ENCODE assay signal across 29 cellular contexts in the genomic region with DNA sequence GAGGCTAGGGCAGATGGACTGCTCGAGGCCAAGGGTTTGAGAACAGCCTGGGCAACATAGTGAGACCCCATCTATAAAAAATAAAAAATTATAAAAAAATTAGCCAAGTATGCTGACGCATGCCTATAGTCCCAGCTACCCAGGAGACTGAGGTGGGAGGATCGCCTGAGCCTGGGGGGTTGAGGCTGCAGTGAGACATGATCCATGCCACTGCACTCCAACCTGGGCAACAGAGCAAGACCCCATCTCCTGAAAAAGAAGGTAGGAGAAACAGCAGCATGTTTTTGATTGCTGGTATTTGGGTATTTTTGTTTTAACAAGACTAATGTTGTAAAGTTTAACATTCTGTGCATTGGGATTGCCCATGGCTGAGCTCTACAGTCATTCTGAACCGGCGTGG. TPM values are rescaled to one million over a fixed set of nuclear protein-coding genes. Genes with fewer than 3 reads are reported as not detected.
A peak's percentile ranks its signal among the peaks of the same experiment; 100 is the strongest.
DNase-seq lines count a peak whose midpoint lies in the region; ATAC-seq, FAIRE-seq and TF ChIP-seq lines count a peak whose summit lies in the region.
"Had no signal": no experiment of that assay in that cellular context is flagged by ENCODE, and none has a peak within 500 bp of the region (broad histone marks: within the 10 kb centered on the region; RNA-seq: fewer than 3 reads in every experiment).

No MANE protein-coding gene starts in this region.

- no peak overlapping the region for H3K4me3 Mint-ChIP-seq in activated naive CD8-positive, alpha-beta T cell treated with anti-CD3 and anti-CD28 coated beads for 36 hours
- H3K4me3 Mint-ChIP-seq: CD14-positive monocyte; CD4-positive, alpha-beta memory T cell; CD4-positive, CD25-positive, alpha-beta regulatory T cell; CD8-positive, alpha-beta memory T cell had no signal

- no peak overlapping the region for H3K4me3 ChIP-seq in HCT116 (replicated peaks in 1 of 2; ENCODE audit: low read depth in 1 of 2, low read length in 2 of 2)
- H3K4me3 ChIP-seq in HEK293 (ENCODE audit: low read depth, low read length): no peak overlapping the region
- H3K4me3 ChIP-seq in K562: no peak overlapping the region
- H3K4me3 ChIP-seq in endothelial cell of umbilical vein (replicated peaks in 1 of 3; ENCODE audit: insufficient read depth in 1 of 3, low read depth in 1 of 3, low read length in 3 of 3): no peak overlapping the region
- H3K4me3 ChIP-seq in right atrium auricular region: no peak overlapping the region
- H3K4me3 ChIP-seq: BLaER1, GM12878 had no signal

- H3K9me2 ChIP-seq in HCT116 (ENCODE audit: insufficient read depth): no peaks in the 10 kb centered on the region

- H3K4me1 Mint-ChIP-seq in activated naive CD8-positive, alpha-beta T cell treated with anti-CD3 and anti-CD28 coated beads for 36 hours: no peaks in the 10 kb centered on the region
- H3K4me1 Mint-ChIP-seq: CD14-positive monocyte; CD8-positive, alpha-beta memory T cell had no signal

- BruUV-seq in HCT116 (replicated peaks; lab: Mats Ljungman, UMichigan): no TSS peak
- no TSS peak for BruUV-seq in K562 (replicated peaks; lab: Mats Ljungman, UMichigan)
- no TSS peak for BruUV-seq in endothelial cell of umbilical vein (replicated peaks; lab: Mats Ljungman, UMichigan)

- H2AFZ ChIP-seq in HCT116 (ENCODE audit: low read depth, low read length, poor library complexity, severe bottlenecking): no peak overlapping the region
- H2AFZ ChIP-seq in K562 (ENCODE audit: low read depth, low read length): no peak overlapping the region
- H2AFZ ChIP-seq in endothelial cell of umbilical vein (ENCODE audit: low read depth, low read length): no peak overlapping the region

- H3K36me3 ChIP-seq in HCT116 (ENCODE audit: control insufficient read depth in 1 of 2, insufficient read depth in 2 of 2, low read length in 2 of 2) (peaks cover 10 to 16% of the 10 kb centered on the region in 2 experiments), HEK293 (ENCODE audit: control insufficient read depth in 2 of 2, insufficient read depth in 1 of 2, low read length in 2 of 2) (peaks cover 6 to 55% of the 10 kb centered on the region in 2 experiments; a peak in 2 of 3 replicates), K562 (ENCODE audit: control insufficient read depth, insufficient read depth, low read length) (peaks cover 20% of the 10 kb centered on the region; the same call in 2 of the 3 replicates), endothelial cell of umbilical vein (ENCODE audit: control insufficient read depth in 2 of 2, extremely low read depth in 1 of 2, insufficient read depth in 2 of 2, low read length in 2 of 2) (peaks cover 6 to 14% of the 10 kb centered on the region in 2 experiments), right atrium auricular region (no peaks in the 10 kb centered on the region)

- H3K79me2 ChIP-seq in HCT116 (ENCODE audit: insufficient read depth, low read length) (no peaks in the 10 kb centered on the region), K562 (ENCODE audit: control insufficient read depth, insufficient read depth, low read length) (no peaks in the 10 kb centered on the region), endothelial cell of umbilical vein (ENCODE audit: control insufficient read depth, insufficient read depth, low read length) (no peaks in the 10 kb centered on the region)

- FAIRE-seq in K562 (lab: Jason Lieb, UNC) (no peak), endothelial cell of umbilical vein (lab: Jason Lieb, UNC) (peak; percentile 26)
- FAIRE-seq: A204.1, GM12878, GM12892, GM18507 had no signal

- no peak overlapping the region for H3K9ac ChIP-seq in HCT116 (ENCODE audit: low read length)
- no peak overlapping the region for H3K9ac ChIP-seq in K562 (ENCODE audit: insufficient read depth in 1 of 2, low read depth in 2 of 2, low read length in 2 of 2)
- no peak overlapping the region for H3K9ac ChIP-seq in endothelial cell of umbilical vein (replicated peaks; ENCODE audit: extremely low read depth, insufficient read depth, low read length)
- H3K9ac ChIP-seq: BLaER1 had no signal

- no peak overlapping the region for H3K27ac Mint-ChIP-seq in activated naive CD8-positive, alpha-beta T cell treated with anti-CD3 and anti-CD28 coated beads for 36 hours
- H3K27ac Mint-ChIP-seq: CD14-positive monocyte; CD4-positive, alpha-beta memory T cell; CD4-positive, CD25-positive, alpha-beta regulatory T cell; CD8-positive, alpha-beta memory T cell had no signal

- H4K20me1 ChIP-seq in HCT116 (ENCODE audit: insufficient read depth): no peaks in the 10 kb centered on the region
- no peaks in the 10 kb centered on the region for H4K20me1 ChIP-seq in K562 (replicated peaks; ENCODE audit: control insufficient read depth, insufficient read depth, low read length)
- H4K20me1 ChIP-seq in endothelial cell of umbilical vein (replicated peaks; ENCODE audit: control insufficient read depth, extremely low read depth, insufficient read depth, low read length): no peaks in the 10 kb centered on the region
- H4K20me1 ChIP-seq: BLaER1 had no signal

- TF ChIP-seq RAD21 in HCT116 (IDR thresholded peaks at IDR 0.05; ENCODE audit: low read depth) (no peak), K562 (CRISPR knock-in tag; conservative IDR thresholded peaks at IDR 0.05 in 1 of 2, IDR thresholded peaks at IDR 0.05 in 1 of 2) (no peak)

- H3K4me1 ChIP-seq in HCT116 (ENCODE audit: control insufficient read depth in 1 of 2, insufficient read depth in 2 of 2, low read length in 2 of 2): no peaks in the 10 kb centered on the region; a peak in 1 of 4 replicates
- no peaks in the 10 kb centered on the region for H3K4me1 ChIP-seq in HEK293 (ENCODE audit: control insufficient read depth, insufficient read depth, low read length)
- H3K4me1 ChIP-seq in K562 (replicated peaks in 1 of 2; ENCODE audit: control insufficient read depth in 2 of 2, insufficient read depth in 2 of 2, low read length in 2 of 2): no peaks in the 10 kb centered on the region; a peak in 3 of 5 replicates
- peaks cover 3% of the 10 kb centered on the region for H3K4me1 ChIP-seq in endothelial cell of umbilical vein (ENCODE audit: control insufficient read depth, extremely low read depth, insufficient read depth, low read length)
- no peaks in the 10 kb centered on the region for H3K4me1 ChIP-seq in right atrium auricular region
- H3K4me1 ChIP-seq: BE2C had no signal

- RAD21 ChIA-PET in HCT116 (lab: Charles Lee; ENCODE audit: low non-redundant PET in 1 of 2, low total read pairs in 2 of 2, uncharacterized antibody in 2 of 2, unreplicated experiment in 2 of 2): no interaction called here

- DNase-seq in HCT116 (ENCODE audit: low read depth, low spot score): no peak
- no peak for DNase-seq in K562 (ENCODE audit: extremely low read depth in 1 of 4, low spot score in 3 of 4)
- DNase-seq in endothelial cell of umbilical vein (ENCODE audit: low read depth, low spot score): no peak
- no peak for DNase-seq in activated naive CD8-positive, alpha-beta T cell treated with anti-CD3 and anti-CD28 coated beads for 36 hours
- DNase-seq in stimulated activated CD4-positive, alpha-beta T cell treated with anti-CD3 and anti-CD28 coated beads, Interleukin-2, amount 100 ng/mL, for 48 hours: no peak
- DNase-seq in right atrium auricular region (ENCODE audit: low spot score): no peak
- DNase-seq: 8988T; ACHN; BE2C; C1 segment of cervical spinal cord; CD4-positive, alpha-beta memory T cell; CD4-positive, CD25-positive, alpha-beta regulatory T cell; CD8-positive, alpha-beta memory T cell; COR-L47; DMS 273 treated with DMSO at 0.1 percent for 48 hours; DMS153; DMS53; DMS79; DND-41; EL; GDM1 had no signal

- H3K4me2 ChIP-seq in HCT116 (ENCODE audit: low read length) (no peak overlapping the region), K562 (ENCODE audit: insufficient read depth, low read length) (no peak overlapping the region), endothelial cell of umbilical vein (ENCODE audit: insufficient read depth, low read length) (no peak overlapping the region)
- H3K4me2 ChIP-seq: BLaER1 had no signal

- WGBS in K562 (ENCODE audit: insufficient coverage, low coverage, missing lambda C conversion rate): 84% methylated on average over 5 of the region's 5 CpGs

- H3K9me1 ChIP-seq in K562 (ENCODE audit: control insufficient read depth, insufficient read depth, low read length) (no peaks in the 10 kb centered on the region), endothelial cell of umbilical vein (replicated peaks; ENCODE audit: control insufficient read depth, extremely low read depth, insufficient read depth, low read length) (no peaks in the 10 kb centered on the region)

- CTCF ChIA-PET in HCT116 (lab: Charles Lee) (no interaction called here), HEK293 (lab: Yijun Ruan, JAX) (no interaction called here), K562 (lab: Yijun Ruan, JAX; ENCODE audit: low intra/inter-chr PET ratio) (no interaction called here), endothelial cell of umbilical vein (lab: Charles Lee) (no interaction called here)

- TF ChIP-seq POLR2A in HCT116 (IDR thresholded peaks at IDR 0.05; ENCODE audit: borderline replicate concordance, extremely low read depth, insufficient read depth, insufficient read length) (no peak), K562 (conservative IDR thresholded peaks at IDR 0.05) (no peak), endothelial cell of umbilical vein (IDR thresholded peaks at IDR 0.05; ENCODE audit: low read depth, low read length) (no peak)

- H3K27me3 Mint-ChIP-seq in activated naive CD8-positive, alpha-beta T cell treated with anti-CD3 and anti-CD28 coated beads for 36 hours: no peaks in the 10 kb centered on the region
- H3K27me3 Mint-ChIP-seq: CD4-positive, alpha-beta memory T cell; CD4-positive, CD25-positive, alpha-beta regulatory T cell; CD8-positive, alpha-beta memory T cell had no signal

- no peaks in the 10 kb centered on the region for H3K27me3 ChIP-seq in HCT116 (ENCODE audit: insufficient read depth, low read length)
- no peaks in the 10 kb centered on the region for H3K27me3 ChIP-seq in K562 (ENCODE audit: control insufficient read depth in 2 of 2, insufficient read depth in 2 of 2, low read length in 2 of 2)
- H3K27me3 ChIP-seq in endothelial cell of umbilical vein (ENCODE audit: control insufficient read depth in 2 of 2, insufficient read depth in 2 of 2, low read length in 2 of 2): no peaks in the 10 kb centered on the region
- H3K27me3 ChIP-seq in right atrium auricular region: no peaks in the 10 kb centered on the region
- H3K27me3 ChIP-seq: BE2C, BLaER1 had no signal

- no peaks in the 10 kb centered on the region for H3K9me3 ChIP-seq in HCT116 (ENCODE audit: control insufficient read depth in 1 of 2, insufficient read depth in 1 of 2, low read depth in 1 of 2, low read length in 2 of 2)
- H3K9me3 ChIP-seq in HEK293 (ENCODE audit: control insufficient read depth, insufficient read depth, low read depth, low read length): no peaks in the 10 kb centered on the region
- H3K9me3 ChIP-seq in K562 (replicated peaks; ENCODE audit: control insufficient read depth, insufficient read depth, low read depth, low read length): no peaks in the 10 kb centered on the region
- H3K9me3 ChIP-seq in endothelial cell of umbilical vein (replicated peaks; ENCODE audit: control insufficient read depth, insufficient read depth, low read length): no peaks in the 10 kb centered on the region
- no peaks in the 10 kb centered on the region for H3K9me3 ChIP-seq in right atrium auricular region
- H3K9me3 ChIP-seq: BE2C, BLaER1 had no signal

- TF ChIP-seq EP300 in K562 (IDR thresholded peaks at IDR 0.05; ENCODE audit: low read length): no peak

- dilution Hi-C loops in endothelial cell of umbilical vein (cut with MboI; ENCODE audit: extremely low pct_ligation_motif_present, low sequenced_read_pairs): no loop called here

- intact Hi-C loops in HCT116 (cut with micrococcal nuclease) (loop anchor here (5.0 kb wide), 1 partner anchor 314 kb away; no protein-coding TSS in a partner anchor), K562 (cut with micrococcal nuclease) (no loop called here), endothelial cell of umbilical vein (cut with micrococcal nuclease) (no loop called here)

- no peak overlapping the region for H3K27ac ChIP-seq in HCT116 (ENCODE audit: low read depth, low read length)
- no peak overlapping the region for H3K27ac ChIP-seq in HEK293 (ENCODE audit: extremely low read depth, low read depth, low read length)
- H3K27ac ChIP-seq in K562 (ENCODE audit: extremely low read depth, low read depth, low read length): no peak overlapping the region
- H3K27ac ChIP-seq in endothelial cell of umbilical vein (ENCODE audit: insufficient read depth, low read depth, low read length): no peak overlapping the region
- H3K27ac ChIP-seq in right atrium auricular region: no peak overlapping the region
- H3K27ac ChIP-seq: BLaER1 had no signal

- ATAC-seq in HCT116: no peak
- no peak for ATAC-seq in K562
- ATAC-seq in HG03159 (IDR thresholded peaks at IDR 0.05; ENCODE audit: unreplicated experiment): no peak
- ATAC-seq: GM12878 had no signal

- POLR2A ChIA-PET in HCT116 (lab: Charles Lee) (no interaction called here), HEK293 (lab: Yijun Ruan, JAX) (no interaction called here), K562 (lab: Yijun Ruan, JAX) (interaction anchor here (0.6 kb wide), 1 partner anchor 145 kb away, joined by 5 read pairs; no protein-coding TSS in a partner anchor), endothelial cell of umbilical vein (lab: Charles Lee) (no interaction called here)

- H3K36me3 Mint-ChIP-seq in activated naive CD8-positive, alpha-beta T cell treated with anti-CD3 and anti-CD28 coated beads for 36 hours: peaks cover 9% of the 10 kb centered on the region

- TF ChIP-seq CTCF in HCT116 (IDR thresholded peaks at IDR 0.05 in 2 of 3, conservative IDR thresholded peaks at IDR 0.05 in 1 of 3; ENCODE audit: borderline replicate concordance in 1 of 3, insufficient read depth in 1 of 3, low read depth in 2 of 3, low read length in 2 of 3) (no peak), HEK293 (tag by site-specific recombination; IDR thresholded peaks at IDR 0.05) (no peak), K562 (IDR thresholded peaks at IDR 0.05 in 2 of 3, conservative IDR thresholded peaks at IDR 0.05 in 1 of 3; ENCODE audit: insufficient read depth in 2 of 3, low read depth in 1 of 3, low read length in 3 of 3) (no peak), endothelial cell of umbilical vein (IDR thresholded peaks at IDR 0.05; ENCODE audit: extremely low read depth in 1 of 2, insufficient read depth in 1 of 2, low read depth in 1 of 2, low read length in 2 of 2) (no peak), right atrium auricular region (IDR thresholded peaks at IDR 0.05) (no peak)

- no peaks in the 10 kb centered on the region for H3K9me3 Mint-ChIP-seq in activated naive CD8-positive, alpha-beta T cell treated with anti-CD3 and anti-CD28 coated beads for 36 hours
- H3K9me3 Mint-ChIP-seq: CD14-positive monocyte; CD4-positive, alpha-beta memory T cell; CD4-positive, CD25-positive, alpha-beta regulatory T cell; CD8-positive, alpha-beta memory T cell had no signal

- in situ Hi-C loops in K562 (cut with MboI): no loop called here

RNA-seq across cellular contexts. Expression of gene DDX19A, which starts 8.9 kb away (rescaled TPM):
- total RNA-seq in HCT116 (2021; ENCODE audit: unreplicated experiment) (43.4 TPM), K562 (2014; rRNA removed) (65.6 and 77.8 TPM in 2 replicates), K562 (2014; rRNA removed; fragmentation: Illumina TruSeq; extraction: Trizol) (59.9 and 60.2 TPM in 2 replicates), K562 (2015; rRNA removed; fragmentation: Illumina TruSeq; extraction: Trizol) (65.4 and 68.5 TPM in 2 replicates), K562 (2021) (50.1 and 55.2 TPM in 2 replicates), endothelial cell of umbilical vein (41.3 and 41.6 TPM in 2 replicates), right atrium auricular region (10 to 100 TPM; 23.3 to 24.9 TPM)
- 19.5 and 22.5 TPM in 2 replicates for polyA plus RNA-seq in HCT116 (2012)
- total RNA-seq in K562 (2011; cell fraction: chromatin; rRNA removed; ENCODE audit: low replicate concordance): 122 and 174 TPM in 2 replicates
- 95.5 and 98.1 TPM in 2 replicates for total RNA-seq in K562 (2011; cell fraction: nucleolus; rRNA removed)
- total RNA-seq in K562 (2011; cell fraction: nucleoplasm; rRNA removed): 92.9 and 93.8 TPM in 2 replicates
- polyA plus RNA-seq in K562 (2011; rRNA removed) (49.3 and 71.7 TPM in 2 replicates), K562 (2014; fragmentation: Illumina TruSeq; extraction: Trizol) (82.2 and 95.9 TPM in 2 replicates), K562 (2014; fragmentation: Nextera tagmentation; extraction: Ambion mirVana) (10 to 100 TPM; 27.3 to 57.9 TPM), K562 (2014; rRNA removed) (66.4 and 74.9 TPM in 2 replicates), endothelial cell of umbilical vein (21.7 and 26.5 TPM in 2 replicates)
- 39.4 and 43.8 TPM in 2 replicates for polyA plus RNA-seq in K562 (2011; cell fraction: cytosol; rRNA removed)
- polyA plus RNA-seq in K562 (2011; cell fraction: nucleus; rRNA removed): 25.8 and 28.7 TPM in 2 replicates
- polyA plus RNA-seq in K562 (2012): 31.1 and 46.3 TPM in 2 replicates
- 57.5 and 74.1 TPM in 2 replicates for polyA minus RNA-seq in K562 (2011; rRNA and poly(A)+ RNA removed)
- polyA minus RNA-seq in K562 (2011; cell fraction: cytosol; rRNA and poly(A)+ RNA removed): 45.6 and 49.6 TPM in 2 replicates
- 29.6 and 42.8 TPM in 2 replicates for polyA minus RNA-seq in K562 (2011; cell fraction: nucleus; rRNA and poly(A)+ RNA removed)
- 37.8 and 42.1 TPM in 2 replicates for polyA plus RNA-seq in endothelial cell of umbilical vein (2011; cell fraction: cytosol; rRNA removed)
- 36.4 and 37.2 TPM in 2 replicates for polyA plus RNA-seq in endothelial cell of umbilical vein (2011; cell fraction: nucleus; rRNA removed)
- polyA plus RNA-seq in endothelial cell of umbilical vein (2012): 36.9 and 42.9 TPM in 2 replicates
- 37.6 and 45.8 TPM in 2 replicates for polyA minus RNA-seq in endothelial cell of umbilical vein
- polyA minus RNA-seq in endothelial cell of umbilical vein (2011; cell fraction: cytosol; rRNA and poly(A)+ RNA removed): 41.9 TPM
- polyA minus RNA-seq in endothelial cell of umbilical vein (2011; cell fraction: nucleus; rRNA and poly(A)+ RNA removed): 23.4 and 23.9 TPM in 2 replicates
- 10 to 100 TPM; 67.4 to 72.1 TPM for total RNA-seq in activated naive CD8-positive, alpha-beta T cell treated with anti-CD3 and anti-CD28 coated beads for 36 hours

RNA-seq across cellular contexts. Expression of gene DDX19B, which starts 38.8 kb away (rescaled TPM):
- 36.6 TPM for total RNA-seq in HCT116 (2021; ENCODE audit: unreplicated experiment)
- 45.1 and 51.8 TPM in 2 replicates for polyA plus RNA-seq in HCT116 (2012)
- total RNA-seq in K562 (2011; cell fraction: chromatin; rRNA removed; ENCODE audit: low replicate concordance): 18.9 and 27.1 TPM in 2 replicates
- 11.4 and 15.5 TPM in 2 replicates for total RNA-seq in K562 (2011; cell fraction: nucleolus; rRNA removed)
- 14.7 and 15.8 TPM in 2 replicates for total RNA-seq in K562 (2011; cell fraction: nucleoplasm; rRNA removed)
- total RNA-seq in K562 (2014; rRNA removed): 25.8 and 27.2 TPM in 2 replicates
- total RNA-seq in K562 (2014; rRNA removed; fragmentation: Illumina TruSeq; extraction: Trizol): 19.3 and 23.3 TPM in 2 replicates
- 18.5 and 19.6 TPM in 2 replicates for total RNA-seq in K562 (2015; rRNA removed; fragmentation: Illumina TruSeq; extraction: Trizol)
- total RNA-seq in K562 (2021): 19.2 and 20.8 TPM in 2 replicates
- polyA plus RNA-seq in K562 (2011; rRNA removed): 18.9 and 32.1 TPM in 2 replicates
- 21.5 and 22.1 TPM in 2 replicates for polyA plus RNA-seq in K562 (2011; cell fraction: cytosol; rRNA removed)
- polyA plus RNA-seq in K562 (2011; cell fraction: nucleus; rRNA removed): 23.9 and 30.1 TPM in 2 replicates
- polyA plus RNA-seq in K562 (2012): 18.9 and 26.8 TPM in 2 replicates
- polyA plus RNA-seq in K562 (2014; fragmentation: Illumina TruSeq; extraction: Trizol): 32.9 and 39.9 TPM in 2 replicates
- 10 to 100 TPM in 1 of 2 experiments, 1 to 10 TPM in 1; 7.0 to 10.6 TPM for polyA plus RNA-seq in K562 (2014; fragmentation: Nextera tagmentation; extraction: Ambion mirVana)
- polyA plus RNA-seq in K562 (2014; rRNA removed): 11.1 and 23.8 TPM in 2 replicates
- 8.4 and 11.6 TPM in 2 replicates for polyA minus RNA-seq in K562 (2011; rRNA and poly(A)+ RNA removed)
- polyA minus RNA-seq in K562 (2011; cell fraction: cytosol; rRNA and poly(A)+ RNA removed): 7.3 and 12.2 TPM in 2 replicates
- 3.0 and 6.3 TPM in 2 replicates for polyA minus RNA-seq in K562 (2011; cell fraction: nucleus; rRNA and poly(A)+ RNA removed)
- 33.6 and 34.3 TPM in 2 replicates for total RNA-seq in endothelial cell of umbilical vein
- 23.8 and 28.1 TPM in 2 replicates for polyA plus RNA-seq in endothelial cell of umbilical vein
- 34.8 and 35.9 TPM in 2 replicates for polyA plus RNA-seq in endothelial cell of umbilical vein (2011; cell fraction: cytosol; rRNA removed)
- 57.9 and 59.1 TPM in 2 replicates for polyA plus RNA-seq in endothelial cell of umbilical vein (2011; cell fraction: nucleus; rRNA removed)
- polyA plus RNA-seq in endothelial cell of umbilical vein (2012): 34.0 and 36.3 TPM in 2 replicates
- polyA minus RNA-seq in endothelial cell of umbilical vein: 14.3 and 17.4 TPM in 2 replicates
- polyA minus RNA-seq in endothelial cell of umbilical vein (2011; cell fraction: cytosol; rRNA and poly(A)+ RNA removed): 8.5 TPM
- polyA minus RNA-seq in endothelial cell of umbilical vein (2011; cell fraction: nucleus; rRNA and poly(A)+ RNA removed): 14.2 and 14.9 TPM in 2 replicates
- total RNA-seq in activated naive CD8-positive, alpha-beta T cell treated with anti-CD3 and anti-CD28 coated beads for 36 hours: 10 to 100 TPM; 36.7 to 39.3 TPM
- 10 to 100 TPM; 20.8 to 21.6 TPM for total RNA-seq in right atrium auricular region

RNA-seq across cellular contexts. Expression of gene AARS1, which starts 48.5 kb away (rescaled TPM):
- total RNA-seq in HCT116 (2021; ENCODE audit: unreplicated experiment) (215 TPM), K562 (2014; rRNA removed) (174 and 200 TPM in 2 replicates), K562 (2014; rRNA removed; fragmentation: Illumina TruSeq; extraction: Trizol) (104 and 106 TPM in 2 replicates), K562 (2015; rRNA removed; fragmentation: Illumina TruSeq; extraction: Trizol) (73.1 and 73.7 TPM in 2 replicates), K562 (2021) (190 and 207 TPM in 2 replicates), endothelial cell of umbilical vein (109 and 110 TPM in 2 replicates), right atrium auricular region (10 to 100 TPM; 54.0 to 56.8 TPM)
- 269 and 273 TPM in 2 replicates for polyA plus RNA-seq in HCT116 (2012)
- 449 and 606 TPM in 2 replicates for total RNA-seq in K562 (2011; cell fraction: chromatin; rRNA removed; ENCODE audit: low replicate concordance)
- total RNA-seq in K562 (2011; cell fraction: nucleolus; rRNA removed): 336 and 371 TPM in 2 replicates
- total RNA-seq in K562 (2011; cell fraction: nucleoplasm; rRNA removed): 264 and 340 TPM in 2 replicates
- polyA plus RNA-seq in K562 (2011; rRNA removed) (235 and 246 TPM in 2 replicates), K562 (2014; fragmentation: Illumina TruSeq; extraction: Trizol) (213 and 235 TPM in 2 replicates), K562 (2014; fragmentation: Nextera tagmentation; extraction: Ambion mirVana) (100 to 1,000 TPM in 1 of 2 experiments, 10 to 100 TPM in 1; 50.1 to 138 TPM), K562 (2014; rRNA removed) (165 and 174 TPM in 2 replicates), endothelial cell of umbilical vein (58.9 and 71.3 TPM in 2 replicates)
- polyA plus RNA-seq in K562 (2011; cell fraction: cytosol; rRNA removed): 173 and 214 TPM in 2 replicates
- polyA plus RNA-seq in K562 (2011; cell fraction: nucleus; rRNA removed): 258 and 317 TPM in 2 replicates
- 179 and 372 TPM in 2 replicates for polyA plus RNA-seq in K562 (2012)
- 357 and 399 TPM in 2 replicates for polyA minus RNA-seq in K562 (2011; rRNA and poly(A)+ RNA removed)
- 148 and 160 TPM in 2 replicates for polyA minus RNA-seq in K562 (2011; cell fraction: cytosol; rRNA and poly(A)+ RNA removed)
- polyA minus RNA-seq in K562 (2011; cell fraction: nucleus; rRNA and poly(A)+ RNA removed): 91.4 and 170 TPM in 2 replicates
- polyA plus RNA-seq in endothelial cell of umbilical vein (2011; cell fraction: cytosol; rRNA removed): 82.0 and 84.3 TPM in 2 replicates
- polyA plus RNA-seq in endothelial cell of umbilical vein (2011; cell fraction: nucleus; rRNA removed): 115 and 118 TPM in 2 replicates
- 99.2 and 104 TPM in 2 replicates for polyA plus RNA-seq in endothelial cell of umbilical vein (2012)
- polyA minus RNA-seq in endothelial cell of umbilical vein: 116 and 125 TPM in 2 replicates
- 144 TPM for polyA minus RNA-seq in endothelial cell of umbilical vein (2011; cell fraction: cytosol; rRNA and poly(A)+ RNA removed)
- 42.4 and 56.3 TPM in 2 replicates for polyA minus RNA-seq in endothelial cell of umbilical vein (2011; cell fraction: nucleus; rRNA and poly(A)+ RNA removed)
- total RNA-seq in activated naive CD8-positive, alpha-beta T cell treated with anti-CD3 and anti-CD28 coated beads for 36 hours: 100 to 1,000 TPM; 167 to 173 TPM
